ENCODE assay signal across 8 cellular contexts in genomic region chr2:75710220-75710576, GRCh38. TPM values are rescaled to one million over a fixed set of nuclear protein-coding genes. Genes with fewer than 3 reads are reported as not detected.
DNase-seq lines count a peak whose midpoint lies in the region; ATAC-seq and TF ChIP-seq lines count a peak whose summit lies in the region.

No MANE protein-coding gene starts in this region.

- H3K36me3 ChIP-seq in WERI-Rb-1 = peaks cover 12% of the 10 kb centered on the region

- TF ChIP-seq CTCF in WERI-Rb-1 (IDR thresholded peaks at IDR 0.05; ENCODE audit: low read depth, low read length) = no peak

- H3K4me1 ChIP-seq in right cardiac atrium (ENCODE audit: control insufficient read depth, insufficient read depth, low read length) = no peaks in the 10 kb centered on the region

- H3K27ac Mint-ChIP-seq in stimulated activated effector memory CD8-positive, alpha-beta T cell treated with anti-CD3 and anti-CD28 coated beads, Interleukin-12 subunit alpha, Interleukin-12 subunit beta, amount 100 ng/mL, for 72 hours = peak overlapping the region; percentile 96

- H3K27me3 ChIP-seq in WERI-Rb-1 (ENCODE audit: insufficient read depth, low read depth, severe bottlenecking) (no peaks in the 10 kb centered on the region), right cardiac atrium (ENCODE audit: control insufficient read depth, insufficient read depth) (no peaks in the 10 kb centered on the region)

- peaks cover 13% of the 10 kb centered on the region for H3K36me3 Mint-ChIP-seq in stimulated activated effector memory CD8-positive, alpha-beta T cell treated with anti-CD3 and anti-CD28 coated beads, Interleukin-12 subunit alpha, Interleukin-12 subunit beta, amount 100 ng/mL, for 72 hours

- no peaks in the 10 kb centered on the region for H3K9me3 Mint-ChIP-seq in stimulated activated effector memory CD8-positive, alpha-beta T cell treated with anti-CD3 and anti-CD28 coated beads, Interleukin-12 subunit alpha, Interleukin-12 subunit beta, amount 100 ng/mL, for 72 hours

- H3K9me3 ChIP-seq in WERI-Rb-1 (ENCODE audit: severe bottlenecking) (peaks cover 6% of the 10 kb centered on the region), right cardiac atrium (ENCODE audit: control insufficient read depth, low read length) (no peaks in the 10 kb centered on the region)

- peak overlapping the region; percentile 63 for H3K4me3 Mint-ChIP-seq in stimulated activated effector memory CD8-positive, alpha-beta T cell treated with anti-CD3 and anti-CD28 coated beads, Interleukin-12 subunit alpha, Interleukin-12 subunit beta, amount 100 ng/mL, for 72 hours

- intact Hi-C loops in right cardiac atrium (cut with DNase I) = no loop called here

- H3K4me1 Mint-ChIP-seq in stimulated activated effector memory CD8-positive, alpha-beta T cell treated with anti-CD3 and anti-CD28 coated beads, Interleukin-12 subunit alpha, Interleukin-12 subunit beta, amount 100 ng/mL, for 72 hours = peaks cover 13% of the 10 kb centered on the region

- ATAC-seq in GM18508 (IDR thresholded peaks at IDR 0.05; ENCODE audit: insufficient read depth, unreplicated experiment) (peak; percentile 18), HG02840 (IDR thresholded peaks at IDR 0.05; ENCODE audit: low FRiP score, unreplicated experiment) (peak; percentile 30), right cardiac atrium (no peak), HG03439 (IDR thresholded peaks at IDR 0.05; ENCODE audit: unreplicated experiment) (no peak), HG02763 (IDR thresholded peaks at IDR 0.05; ENCODE audit: unreplicated experiment) (no peak)
- peak; percentile 65 for ATAC-seq in stimulated activated effector memory CD8-positive, alpha-beta T cell treated with anti-CD3 and anti-CD28 coated beads, Interleukin-12 subunit alpha, Interleukin-12 subunit beta, amount 100 ng/mL, for 72 hours

- H3K4me3 ChIP-seq in WERI-Rb-1 (ENCODE audit: low read depth, low read length) = peak overlapping the region; percentile 50
- peak overlapping the region; percentile 95 for H3K4me3 ChIP-seq in right cardiac atrium (ENCODE audit: low read length)

- under 1% methylated on average over 12 of the region's 12 CpGs for WGBS in right cardiac atrium

- H3K27ac ChIP-seq in WERI-Rb-1 (peak overlapping the region; percentile 85), right cardiac atrium (ENCODE audit: low read length) (peak overlapping the region; percentile 85)

- DNase-seq in WERI-Rb-1 (no peak), right cardiac atrium (no peak), DMS 273 (lab: John Stamatoyannopoulos, UW; ENCODE audit: unreplicated experiment) (no peak)
- no peak for DNase-seq in stimulated activated effector memory CD8-positive, alpha-beta T cell treated with anti-CD3 and anti-CD28 coated beads, Interleukin-12 subunit alpha, Interleukin-12 subunit beta, amount 100 ng/mL, for 72 hours (ENCODE audit: low spot score in 2 of 2)

RNA-seq across cellular contexts. Expression of gene GCFC2, which starts 0.5 kb away (rescaled TPM):
- total RNA-seq in right cardiac atrium = 10 to 100 TPM in 2 of 4 donors, 1 to 10 TPM in 2; 8.3 to 16.1 (median 11.9) TPM
- polyA plus RNA-seq in right cardiac atrium = 7.5 TPM

Comparison
In these comparisons a context has a peak if more than half of its experiments do, and no peak if none do; other contexts are left out.
1. ATAC-seq: peak in GM18508 (single experiment), HG02840 (single experiment) and stimulated activated effector memory CD8-positive, alpha-beta T cell treated with anti-CD3 and anti-CD28 coated beads, Interleukin-12 subunit alpha, Interleukin-12 subunit beta, amount 100 ng/mL, for 72 hours (single experiment); none in right cardiac atrium (0 of 2), HG03439 (single experiment) and HG02763 (single experiment).